8 cellular contexts compared by ENCODE assay signal in the genomic region with DNA sequence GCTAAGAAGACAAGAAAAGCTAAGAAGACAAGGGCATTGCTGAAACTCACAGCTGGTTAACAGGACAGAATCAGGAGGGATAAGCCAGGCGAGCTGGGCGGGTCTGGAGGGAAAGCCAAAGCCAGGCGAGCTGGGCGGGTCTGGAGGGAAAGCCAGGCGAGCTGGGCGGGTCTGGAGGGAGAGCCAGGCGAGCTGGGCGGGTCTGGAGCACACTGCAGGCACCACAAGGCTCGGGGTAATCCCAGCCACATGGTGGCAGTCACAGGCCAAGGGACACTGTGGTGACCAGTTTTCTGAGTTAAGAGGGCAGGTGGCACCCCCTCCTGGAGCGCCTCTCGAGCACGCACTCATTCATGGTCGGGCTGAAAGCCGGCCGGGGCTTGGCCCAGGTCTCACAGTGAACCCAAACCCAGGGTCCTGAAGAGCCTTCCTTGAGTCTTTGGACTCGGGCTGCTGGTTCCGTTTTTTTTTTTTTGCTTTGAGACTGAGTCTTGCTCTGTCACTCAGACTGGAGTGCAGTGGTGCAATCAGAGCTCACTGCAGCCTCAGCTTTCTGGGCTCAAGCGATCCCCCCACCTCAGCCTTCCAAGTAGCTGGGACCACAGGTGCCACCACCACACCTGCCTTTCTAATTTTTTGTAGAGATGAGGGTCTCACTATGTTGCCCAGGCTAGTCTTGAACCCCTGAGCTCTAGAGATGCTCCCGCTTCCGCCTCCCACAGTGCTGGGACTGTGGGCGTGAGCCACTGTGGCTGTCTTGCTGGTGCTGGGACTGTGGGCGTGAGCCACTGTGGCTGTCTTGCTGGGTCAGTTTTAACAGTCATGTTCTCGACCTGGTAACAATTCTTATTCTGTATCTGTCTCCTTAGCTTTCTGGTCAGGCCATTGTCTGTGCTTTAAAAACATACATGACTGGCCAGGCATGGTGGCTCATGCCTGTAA. TPM values are rescaled to one million over a fixed set of nuclear protein-coding genes. Genes with fewer than 3 reads are reported as not detected.
DNase-seq lines count a peak whose midpoint lies in the region; FAIRE-seq and TF ChIP-seq lines count a peak whose summit lies in the region.

No MANE protein-coding gene starts in this region.

- no peak overlapping the region for H3K27ac ChIP-seq in OCI-LY3 (ENCODE audit: low read length)
- H3K27ac ChIP-seq in stomach smooth muscle (ENCODE audit: low read length) = peak overlapping the region; percentile 24

- in situ Hi-C loops in GM13977 (cut with MboI; ENCODE audit: low pct_unique_long_range_greater_than_20kb, low sequenced_read_pairs, unreplicated experiment) = no loop called here

- no peaks in the 10 kb centered on the region for H4K20me1 ChIP-seq in OCI-LY3 (ENCODE audit: insufficient read depth, low read length)

- no peak for FAIRE-seq in bronchial epithelial cell (lab: Jason Lieb, UNC)

- H3K9me3 ChIP-seq in BE2C (no peaks in the 10 kb centered on the region), OCI-LY3 (ENCODE audit: insufficient read depth, low read length) (no peaks in the 10 kb centered on the region), stomach smooth muscle (ENCODE audit: control insufficient read depth in 2 of 2, low read length in 2 of 2) (no peaks in the 10 kb centered on the region)

- peaks cover 84% of the 10 kb centered on the region for H3K36me3 ChIP-seq in BE2C
- peaks cover 60% of the 10 kb centered on the region for H3K36me3 ChIP-seq in OCI-LY3 (replicated peaks; ENCODE audit: low read depth, low read length)
- peaks cover 52% of the 10 kb centered on the region for H3K36me3 ChIP-seq in bronchial epithelial cell (ENCODE audit: control insufficient read depth, insufficient read depth, low read length)
- peaks cover 7% of the 10 kb centered on the region for H3K36me3 ChIP-seq in kidney epithelial cell (ENCODE audit: control insufficient read depth, insufficient read depth, low read length)
- peaks cover 64 to 67% of the 10 kb centered on the region in 2 donors for H3K36me3 ChIP-seq in stomach smooth muscle (ENCODE audit: control insufficient read depth in 2 of 2, insufficient read depth in 2 of 2, low read length in 2 of 2)

- peak; percentile 79 for TF ChIP-seq CTCF in BE2C (IDR thresholded peaks at IDR 0.05; ENCODE audit: low read depth, low read length)
- TF ChIP-seq CTCF in GM13977 (IDR thresholded peaks at IDR 0.05; ENCODE audit: extremely low read depth, insufficient read depth, missing control alignments) = peak; percentile 47
- TF ChIP-seq CTCF in OCI-LY3 (IDR thresholded peaks at IDR 0.05; ENCODE audit: low read depth, low read length) = peak; percentile 32
- peak; percentile 60 for TF ChIP-seq CTCF in bronchial epithelial cell (IDR thresholded peaks at IDR 0.05; ENCODE audit: insufficient read depth, low read length, severe bottlenecking)
- TF ChIP-seq CTCF in kidney epithelial cell (IDR thresholded peaks at IDR 0.05; ENCODE audit: insufficient read depth, low read length, poor library complexity, severe bottlenecking) = peak; percentile 31

- H2AFZ ChIP-seq in OCI-LY3 (ENCODE audit: low read depth, low read length) = no peak overlapping the region

- H3K4me2 ChIP-seq in OCI-LY3 (ENCODE audit: low read length) = no peak overlapping the region

- peak; percentile 97 for DNase-seq in BE2C
- DNase-seq in GM13977 (ENCODE audit: low spot score) = no peak
- peak; percentile 36 for DNase-seq in bronchial epithelial cell (ENCODE audit: low read depth)
- DNase-seq in kidney epithelial cell (ENCODE audit: low read depth) = no peak
- no peak for DNase-seq in activated CD8-positive, alpha-beta memory T cell treated with anti-CD3 and anti-CD28 coated beads, Interleukin-2, amount 50 U/mL, for 48 hours
- no peak for DNase-seq in NCI-H2171 (lab: John Stamatoyannopoulos, UW)

- H3K9ac ChIP-seq in OCI-LY3 (ENCODE audit: low read length) (no peak overlapping the region), stomach smooth muscle (ENCODE audit: low read length in 2 of 2) (no peak overlapping the region)

- H3K27me3 ChIP-seq in BE2C (no peaks in the 10 kb centered on the region), OCI-LY3 (ENCODE audit: low read depth, low read length) (no peaks in the 10 kb centered on the region), bronchial epithelial cell (ENCODE audit: control insufficient read depth, insufficient read depth, low read length) (no peaks in the 10 kb centered on the region), kidney epithelial cell (ENCODE audit: control insufficient read depth, insufficient read depth, low read length) (no peaks in the 10 kb centered on the region), stomach smooth muscle (ENCODE audit: control insufficient read depth in 1 of 2, insufficient read depth in 2 of 2, low read length in 2 of 2) (no peaks in the 10 kb centered on the region)

- H3K4me3 ChIP-seq in BE2C (ENCODE audit: low read depth, low read length) (no peak overlapping the region), OCI-LY3 (ENCODE audit: low read length) (no peak overlapping the region), bronchial epithelial cell (ENCODE audit: low read depth, low read length) (no peak overlapping the region), kidney epithelial cell (ENCODE audit: low read depth, low read length) (no peak overlapping the region), stomach smooth muscle (ENCODE audit: low read length in 2 of 2) (no peak overlapping the region)

- H3K4me1 ChIP-seq in BE2C (no peaks in the 10 kb centered on the region), OCI-LY3 (ENCODE audit: low read length) (no peaks in the 10 kb centered on the region), stomach smooth muscle (ENCODE audit: control insufficient read depth, insufficient read depth, low read length) (peaks cover 20% of the 10 kb centered on the region)

- H3K79me2 ChIP-seq in OCI-LY3 (ENCODE audit: low read length) = no peaks in the 10 kb centered on the region

RNA-seq across cellular contexts. Expression of a gene that starts 40.2 kb away (rescaled TPM):
- 448 TPM for polyA plus RNA-seq in BE2C (2012; ENCODE audit: insufficient read depth, insufficient read length, low read depth)
- total RNA-seq in bronchial epithelial cell (140 and 280 TPM in 2 replicates), kidney epithelial cell (648 and 691 TPM in 2 replicates)

Comparison
In these comparisons a context has a peak if more than half of its experiments do, and no peak if none do; other contexts are left out.
1. DNase-seq: peak in BE2C (single experiment) and bronchial epithelial cell (single experiment); none in GM13977 (single experiment), kidney epithelial cell (single experiment), activated CD8-positive, alpha-beta memory T cell treated with anti-CD3 and anti-CD28 coated beads, Interleukin-2, amount 50 U/mL, for 48 hours (single experiment) and NCI-H2171 (single experiment).
2. Peak in every context shown above with its lines, with median percentiles within 50 percentile points of each other: CTCF ChIP-seq.